ENCODE assay signal across 8 cellular contexts in genomic region chr3:183253961-183254815, GRCh38. TPM values are rescaled to one million over a fixed set of nuclear protein-coding genes. Genes with fewer than 3 reads are reported as not detected.
DNase-seq lines count a peak whose midpoint lies in the region; ATAC-seq and TF ChIP-seq lines count a peak whose summit lies in the region.

No MANE protein-coding gene starts in this region.

- peak overlapping the region; percentile 98 for H3K27ac ChIP-seq in foreskin keratinocyte

- H3K9me3 ChIP-seq in neuron (ENCODE audit: low read length): no peaks in the 10 kb centered on the region

- H2AFZ ChIP-seq in neuron (ENCODE audit: low read depth, low read length): peak overlapping the region; percentile 71

- in situ Hi-C loops in KBM-7 (cut with MboI; ENCODE audit: low pct_unique_long_range_greater_than_20kb, low sequenced_read_pairs): no loop called here

- peaks cover 5% of the 10 kb centered on the region for H3K36me3 ChIP-seq in neuron (ENCODE audit: insufficient read depth, low read length)

- no peaks in the 10 kb centered on the region for H3K27me3 ChIP-seq in foreskin keratinocyte
- no peaks in the 10 kb centered on the region for H3K27me3 ChIP-seq in neuron (ENCODE audit: insufficient read depth, low read length)

- DNase-seq in GDM1 (lab: John Stamatoyannopoulos, UW) (peak; percentile 38), KBM-7 (peak; percentile 62), foreskin keratinocyte (no peak), NCI-H82 treated with DMSO at 0.1 percent for 48 hours (lab: John Stamatoyannopoulos, UW; ENCODE audit: unreplicated experiment) (no peak)
- peak; percentile 58 to 65 for DNase-seq in activated T-cell treated with anti-CD3 and anti-CD28 coated beads, Interleukin-2, amount 50 U/mL, for 48 hours

- peaks cover 24% of the 10 kb centered on the region for H3K4me1 ChIP-seq in foreskin keratinocyte
- H3K4me1 ChIP-seq in neuron (ENCODE audit: insufficient read depth, low read length): peaks cover 21% of the 10 kb centered on the region

- H3K4me3 ChIP-seq in neuron (ENCODE audit: low read length): peak overlapping the region; percentile 71

- peak; percentile 28 for TF ChIP-seq CTCF in foreskin keratinocyte (conservative IDR thresholded peaks at IDR 0.05)

- ATAC-seq in foreskin keratinocyte (peak; percentile 3), GM21737 (IDR thresholded peaks at IDR 0.05; ENCODE audit: unreplicated experiment) (no peak), GM18861 (IDR thresholded peaks at IDR 0.05; ENCODE audit: unreplicated experiment) (no peak)

RNA-seq across cellular contexts. Expression of gene B3GNT5, which starts 1.1 kb away (rescaled TPM):
- total RNA-seq in foreskin keratinocyte: 58.1 and 59.8 TPM in 2 replicates
- 17.6 and 20.1 TPM in 2 replicates for polyA plus RNA-seq in foreskin keratinocyte

Comparison
In these comparisons a context has a peak if more than half of its experiments do, and no peak if none do; other contexts are left out.
1. DNase-seq: peak in GDM1 (single experiment), KBM-7 (single experiment) and activated T-cell treated with anti-CD3 and anti-CD28 coated beads, Interleukin-2, amount 50 U/mL, for 48 hours (2 of 2); none in foreskin keratinocyte (0 of 2) and NCI-H82 treated with DMSO at 0.1 percent for 48 hours (single experiment).